Comparison of ENCODE assay signal across 2 cellular contexts in genomic region chr3:46927718-46928073, GRCh38.
TF ChIP-seq lines count a peak whose summit lies in the region.

No MANE protein-coding gene starts in this region.

TF ChIP-seq in H1, 55 proteins besides CTCF, POLR2A, EP300 and RAD21 (continues in another document):
- TF ChIP-seq SIN3A (conservative IDR thresholded peaks at IDR 0.05 in 1 of 2, IDR thresholded peaks at IDR 0.05 in 1 of 2; ENCODE audit: low read depth in 1 of 2, low read length in 2 of 2): no peak
- TF ChIP-seq KDM4A (IDR thresholded peaks at IDR 0.05; ENCODE audit: low read depth, low read length, severe bottlenecking): no peak
- TF ChIP-seq RNF2 (IDR thresholded peaks at IDR 0.05; ENCODE audit: borderline replicate concordance, low read depth, low read length, missing control alignments, poor library complexity, severe bottlenecking): no peak
- no peak for TF ChIP-seq CHD2 (IDR thresholded peaks at IDR 0.05; ENCODE audit: low read length)
- TF ChIP-seq CHD7 (IDR thresholded peaks at IDR 0.05; ENCODE audit: insufficient replicate concordance, low read length): no peak
- no peak for TF ChIP-seq E2F6 (IDR thresholded peaks at IDR 0.05)
- no peak for TF ChIP-seq SIX5 (IDR thresholded peaks at IDR 0.05; ENCODE audit: low read depth, low read length)
- TF ChIP-seq ZNF274 (IDR thresholded peaks at IDR 0.05; ENCODE audit: borderline replicate concordance, extremely low read depth, low read length): no peak
- TF ChIP-seq GABPA (IDR thresholded peaks at IDR 0.05; ENCODE audit: borderline replicate concordance, insufficient read depth, low read length): no peak
- no peak for TF ChIP-seq CBX5 (IDR thresholded peaks at IDR 0.05; ENCODE audit: low read depth, low read length)
- no peak for TF ChIP-seq ATF3 (IDR thresholded peaks at IDR 0.05; ENCODE audit: insufficient read depth, low read depth, low read length)
- no peak for TF ChIP-seq RBBP5 (IDR thresholded peaks at IDR 0.05; ENCODE audit: borderline replicate concordance, low read depth, low read length)

TF ChIP-seq in WTC11, 78 proteins besides CTCF, POLR2A, EP300 and RAD21:
- TF ChIP-seq GTF2I (CRISPR knock-in tag; conservative IDR thresholded peaks at IDR 0.05): no peak
- no peak for TF ChIP-seq CREB1 (CRISPR knock-in tag; IDR thresholded peaks at IDR 0.05)
- TF ChIP-seq ZNF416 (CRISPR knock-in tag; IDR thresholded peaks at IDR 0.05): no peak
- TF ChIP-seq ZNF425 (CRISPR knock-in tag; conservative IDR thresholded peaks at IDR 0.05): no peak
- no peak for TF ChIP-seq NFYB (CRISPR knock-in tag; conservative IDR thresholded peaks at IDR 0.05; ENCODE audit: low read depth)
- no peak for TF ChIP-seq CREM (CRISPR knock-in tag; IDR thresholded peaks at IDR 0.05)
- TF ChIP-seq KAT7 (CRISPR knock-in tag; IDR thresholded peaks at IDR 0.05; ENCODE audit: borderline replicate concordance): no peak
- no peak for TF ChIP-seq NR3C1 (CRISPR knock-in tag; conservative IDR thresholded peaks at IDR 0.05; ENCODE audit: low read depth)
- no peak for TF ChIP-seq IRF1 (CRISPR knock-in tag; IDR thresholded peaks at IDR 0.05)
- TF ChIP-seq NFE2L1 (CRISPR knock-in tag; IDR thresholded peaks at IDR 0.05): no peak
- no peak for TF ChIP-seq ZMAT4 (CRISPR knock-in tag; IDR thresholded peaks at IDR 0.05)
- no peak for TF ChIP-seq FOXJ3 (CRISPR knock-in tag; IDR thresholded peaks at IDR 0.05; ENCODE audit: borderline replicate concordance)
- no peak for TF ChIP-seq ZNF138 (CRISPR knock-in tag; conservative IDR thresholded peaks at IDR 0.05)
- no peak for TF ChIP-seq SOX15 (CRISPR knock-in tag; IDR thresholded peaks at IDR 0.05)
- no peak for TF ChIP-seq PREB (CRISPR knock-in tag; IDR thresholded peaks at IDR 0.05; ENCODE audit: borderline replicate concordance)
- no peak for TF ChIP-seq ZNF317 (CRISPR knock-in tag; IDR thresholded peaks at IDR 0.05; ENCODE audit: borderline replicate concordance, low read depth)
- no peak for TF ChIP-seq IRF2 (CRISPR knock-in tag; IDR thresholded peaks at IDR 0.05; ENCODE audit: borderline replicate concordance, low read depth)
- no peak for TF ChIP-seq TCF7 (CRISPR knock-in tag; IDR thresholded peaks at IDR 0.05; ENCODE audit: low read depth)
- no peak for TF ChIP-seq RORB (CRISPR knock-in tag; IDR thresholded peaks at IDR 0.05)
- TF ChIP-seq JAZF1 (CRISPR knock-in tag; IDR thresholded peaks at IDR 0.05): no peak
